ENCODE assay signal across 12 cellular contexts in the genomic region with DNA sequence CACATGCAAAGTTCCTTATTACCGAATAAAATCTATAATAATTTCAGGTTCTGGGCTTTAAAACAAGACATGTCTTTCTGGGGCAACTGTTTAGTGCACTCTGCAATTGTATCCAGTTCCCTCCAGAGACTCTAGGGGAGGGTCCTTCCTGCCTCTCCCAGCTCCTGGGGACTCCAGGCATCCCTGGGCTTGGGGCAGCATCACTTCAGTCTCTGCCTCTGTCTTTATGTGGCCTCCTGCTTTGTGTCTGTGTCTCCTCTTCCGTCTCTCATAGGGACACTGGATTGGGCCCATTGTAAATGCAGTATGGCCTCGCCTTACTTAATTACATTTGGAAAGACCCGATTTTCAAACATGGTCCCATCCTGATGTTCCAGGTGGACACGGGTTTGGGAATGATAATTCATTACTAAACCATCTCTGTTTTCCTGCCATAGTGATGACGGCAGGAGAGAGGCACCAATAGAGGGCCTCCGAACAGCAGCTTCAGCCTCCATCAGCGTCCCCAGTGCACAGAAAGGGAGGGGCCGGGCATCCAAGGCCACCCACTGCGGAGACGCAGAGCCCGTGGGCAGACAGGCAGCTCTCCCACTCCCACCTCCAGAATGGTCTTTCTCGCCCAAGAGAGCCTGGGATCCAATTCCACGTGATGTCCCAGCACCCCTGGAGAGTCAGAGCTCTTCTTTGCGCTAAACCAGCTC. TPM values are rescaled to one million over a fixed set of nuclear protein-coding genes. Genes with fewer than 3 reads are reported as not detected.
A peak's percentile ranks its signal among the peaks of the same experiment; 100 is the strongest.
DNase-seq lines count a peak whose midpoint lies in the region; ATAC-seq and TF ChIP-seq lines count a peak whose summit lies in the region.
"Had no signal": no experiment of that assay in that cellular context is flagged by ENCODE, and none has a peak within 500 bp of the region (broad histone marks: within the 10 kb centered on the region; RNA-seq: fewer than 3 reads in every experiment).

No MANE protein-coding gene starts in this region.

- H3K27me3 ChIP-seq in CD4-positive, alpha-beta memory T cell (ENCODE audit: insufficient read depth, low read length), result no peaks in the 10 kb centered on the region
- no peaks in the 10 kb centered on the region for H3K27me3 ChIP-seq in parathyroid adenoma (ENCODE audit: control insufficient read depth, insufficient read depth, low read length)
- H3K27me3 ChIP-seq: neutrophil had no signal

- H3K27ac Mint-ChIP-seq in CD4-positive, alpha-beta memory T cell, result peak overlapping the region; percentile 95 to 99 (median 98)
- H3K27ac Mint-ChIP-seq in activated naive CD8-positive, alpha-beta T cell treated with anti-CD3 and anti-CD28 coated beads, Interleukin-2, amount 50 U/mL, for 24 hours, result peak overlapping the region; percentile 93

- peaks cover 26% of the 10 kb centered on the region for H3K36me3 ChIP-seq in CD4-positive, alpha-beta memory T cell (ENCODE audit: insufficient read depth, low read length)
- H3K36me3 ChIP-seq in OCI-LY7 (ENCODE audit: insufficient read depth, low read length) (peaks cover 51% of the 10 kb centered on the region), parathyroid adenoma (ENCODE audit: control insufficient read depth, insufficient read depth, low read length) (no peaks in the 10 kb centered on the region)

- H3K4me1 ChIP-seq in CD4-positive, alpha-beta memory T cell (ENCODE audit: insufficient read depth, low read length), result peaks cover 70% of the 10 kb centered on the region
- H3K4me1 ChIP-seq in OCI-LY7 (ENCODE audit: insufficient read depth, low read length, poor library complexity, severe bottlenecking) (peaks cover 57% of the 10 kb centered on the region), parathyroid adenoma (no peaks in the 10 kb centered on the region)
- H3K4me1 ChIP-seq: Caco-2 had no signal

- no peak overlapping the region for H3K4me2 ChIP-seq in OCI-LY7 (ENCODE audit: low read length)
- H3K4me2 ChIP-seq in parathyroid adenoma (ENCODE audit: low read length), result no peak overlapping the region

- peak overlapping the region in 7 of 8 donors; percentile 11 to 82 (median 57) for H3K4me3 Mint-ChIP-seq in CD4-positive, alpha-beta memory T cell
- peak overlapping the region; percentile 65 for H3K4me3 Mint-ChIP-seq in activated naive CD8-positive, alpha-beta T cell treated with anti-CD3 and anti-CD28 coated beads, Interleukin-2, amount 50 U/mL, for 24 hours

- no peaks in the 10 kb centered on the region for H3K9me2 ChIP-seq in OCI-LY7 (ENCODE audit: insufficient read depth, low read length)

- intact Hi-C loops in CD4-positive, alpha-beta memory T cell (cut with micrococcal nuclease), result loop anchor here (1.0 to 2.0 kb wide), 3 partner anchors 17 to 74 kb away; a partner anchor contains a TSS
- intact Hi-C loops in OCI-LY7 (cut with micrococcal nuclease; ENCODE audit: unreplicated experiment), result no loop called here

- POLR2A ChIA-PET in CD4-positive, alpha-beta memory T cell (lab: Charles Lee; ENCODE audit: partially characterized antibody), result no interaction called here
- POLR2A ChIA-PET in OCI-LY7 (lab: Charles Lee), result no interaction called here

- no TSS peak for BruUV-seq in OCI-LY7 (replicated peaks; lab: Mats Ljungman, UMichigan)

- no peak for ATAC-seq in activated naive CD8-positive, alpha-beta T cell treated with anti-CD3 and anti-CD28 coated beads, Interleukin-2, amount 50 U/mL, for 24 hours
- ATAC-seq in GM18511 (IDR thresholded peaks at IDR 0.05; ENCODE audit: unreplicated experiment), result no peak

- no peaks in the 10 kb centered on the region for H3K27me3 Mint-ChIP-seq in CD4-positive, alpha-beta memory T cell
- no peaks in the 10 kb centered on the region for H3K27me3 Mint-ChIP-seq in activated naive CD8-positive, alpha-beta T cell treated with anti-CD3 and anti-CD28 coated beads, Interleukin-2, amount 50 U/mL, for 24 hours

- no peaks in the 10 kb centered on the region for H4K20me1 ChIP-seq in OCI-LY7 (ENCODE audit: insufficient read depth, low read length)

- no peaks in the 10 kb centered on the region for H3K9me3 ChIP-seq in CD4-positive, alpha-beta memory T cell (ENCODE audit: control insufficient read depth in 1 of 2, low read length in 2 of 2)
- H3K9me3 ChIP-seq in OCI-LY7 (ENCODE audit: low read length) (no peaks in the 10 kb centered on the region), parathyroid adenoma (ENCODE audit: control insufficient read depth, low read length) (no peaks in the 10 kb centered on the region)
- H3K9me3 ChIP-seq: neutrophil had no signal

- H3K4me1 Mint-ChIP-seq in CD4-positive, alpha-beta memory T cell, result peaks cover 41 to 69% (median 57%) of the 10 kb centered on the region in 4 donors
- H3K4me1 Mint-ChIP-seq in activated naive CD8-positive, alpha-beta T cell treated with anti-CD3 and anti-CD28 coated beads, Interleukin-2, amount 50 U/mL, for 24 hours, result peaks cover 67% of the 10 kb centered on the region

- peaks cover 23 to 41% of the 10 kb centered on the region in 2 donors for H3K36me3 Mint-ChIP-seq in CD4-positive, alpha-beta memory T cell
- H3K36me3 Mint-ChIP-seq in activated naive CD8-positive, alpha-beta T cell treated with anti-CD3 and anti-CD28 coated beads, Interleukin-2, amount 50 U/mL, for 24 hours (ENCODE audit: low read depth), result peaks cover 3% of the 10 kb centered on the region

- CTCF ChIA-PET in CD4-positive, alpha-beta memory T cell (lab: Charles Lee; ENCODE audit: partially characterized antibody), result no interaction called here
- CTCF ChIA-PET in OCI-LY7 (lab: Charles Lee; ENCODE audit: unreplicated experiment), result no interaction called here

- no peak for TF ChIP-seq CTCF in OCI-LY7 (conservative IDR thresholded peaks at IDR 0.05; ENCODE audit: low read length)
- no peak for TF ChIP-seq CTCF in parathyroid adenoma (IDR thresholded peaks at IDR 0.05)
- no peak for TF ChIP-seq CTCF in foreskin fibroblast (IDR thresholded peaks at IDR 0.05; ENCODE audit: low read depth, low read length)

- peak overlapping the region; percentile 76 for H3K27ac ChIP-seq in CD4-positive, alpha-beta memory T cell (ENCODE audit: low read depth, low read length)
- H3K27ac ChIP-seq in OCI-LY7 (ENCODE audit: low read depth, low read length, poor library complexity, severe bottlenecking) (peak overlapping the region; percentile 38), parathyroid adenoma (peak overlapping the region; percentile 39)
- H3K27ac ChIP-seq: neutrophil had no signal

- H3K9ac ChIP-seq in parathyroid adenoma, result no peak overlapping the region

- DNase-seq in CD4-positive, alpha-beta memory T cell, result peak in 1 of 5 donors; percentile 56
- no peak for DNase-seq in OCI-LY7 (ENCODE audit: low spot score)
- DNase-seq in activated naive CD8-positive, alpha-beta T cell treated with anti-CD3 and anti-CD28 coated beads, Interleukin-2, amount 50 U/mL, for 24 hours, result peak; percentile 3
- no peak for DNase-seq in foreskin fibroblast
- no peak for DNase-seq in C1 segment of cervical spinal cord (lab: John Stamatoyannopoulos, UW)
- no peak for DNase-seq in central memory CD4-positive, alpha-beta T cell
- DNase-seq: IMR-90, NCI-H1930 had no signal

- H3K4me3 ChIP-seq in CD4-positive, alpha-beta memory T cell (ENCODE audit: low read length in 2 of 2), result peak overlapping the region in 1 of 2 donors; percentile 3
- no peak overlapping the region for H3K4me3 ChIP-seq in OCI-LY7 (ENCODE audit: low read depth, low read length, poor library complexity, severe bottlenecking)
- no peak overlapping the region for H3K4me3 ChIP-seq in parathyroid adenoma (ENCODE audit: low read depth, low read length)
- no peak overlapping the region for H3K4me3 ChIP-seq in foreskin fibroblast (ENCODE audit: low read depth in 1 of 2, low read length in 2 of 2)

- H2AFZ ChIP-seq in OCI-LY7 (ENCODE audit: low read length) (no peak overlapping the region), parathyroid adenoma (no peak overlapping the region)

- peaks cover 38% of the 10 kb centered on the region; the same call in 1 of the 2 replicates for H3K79me2 ChIP-seq in OCI-LY7 (ENCODE audit: insufficient read depth, low read depth, low read length)
- no peaks in the 10 kb centered on the region for H3K79me2 ChIP-seq in parathyroid adenoma

- peaks cover 0 to 6% (median 0%) of the 10 kb centered on the region in 8 donors for H3K9me3 Mint-ChIP-seq in CD4-positive, alpha-beta memory T cell
- no peaks in the 10 kb centered on the region for H3K9me3 Mint-ChIP-seq in activated naive CD8-positive, alpha-beta T cell treated with anti-CD3 and anti-CD28 coated beads, Interleukin-2, amount 50 U/mL, for 24 hours

RNA-seq across cellular contexts. Expression of a gene that starts 11.0 kb away (rescaled TPM):
- total RNA-seq in CD4-positive, alpha-beta memory T cell, result 10 to 100 TPM; 35.9 to 37.9 TPM
- 10 to 100 TPM; 35.0 to 50.4 TPM for polyA plus RNA-seq in CD4-positive, alpha-beta memory T cell
- total RNA-seq in OCI-LY7 (2014; rRNA removed; shearing (Covaris generic)), result 17.2 and 17.6 TPM in 2 replicates
- 32.8 and 37.0 TPM in 2 replicates for total RNA-seq in OCI-LY7 (2022)
